ENCODE assay signal across 8 cellular contexts in genomic region chr10:91201213-91201996, GRCh38. TPM values are rescaled to one million over a fixed set of nuclear protein-coding genes. Genes with fewer than 3 reads are reported as not detected.
DNase-seq lines count a peak whose midpoint lies in the region; ATAC-seq and TF ChIP-seq lines count a peak whose summit lies in the region.

No MANE protein-coding gene starts in this region.

- H3K36me3 Mint-ChIP-seq in CD4-positive, alpha-beta memory T cell = peaks cover 0 to 3% of the 10 kb centered on the region in 2 donors
- no peaks in the 10 kb centered on the region for H3K36me3 Mint-ChIP-seq in osteocyte (ENCODE audit: unreplicated experiment)

- H3K4me1 ChIP-seq in CD4-positive, alpha-beta memory T cell (ENCODE audit: insufficient read depth, low read length) = peaks cover 84% of the 10 kb centered on the region
- H3K4me1 ChIP-seq in KMS-11 (ENCODE audit: low read depth, poor library complexity, severe bottlenecking) (peaks cover 99% of the 10 kb centered on the region), PC-9 (replicated peaks; ENCODE audit: insufficient read depth) (no peaks in the 10 kb centered on the region)

- ATAC-seq in GM19452 (IDR thresholded peaks at IDR 0.05; ENCODE audit: unreplicated experiment) (peak; percentile 42), HG02973 (IDR thresholded peaks at IDR 0.05; ENCODE audit: unreplicated experiment) (no peak)

- H3K27me3 Mint-ChIP-seq in CD4-positive, alpha-beta memory T cell = no peaks in the 10 kb centered on the region
- no peaks in the 10 kb centered on the region for H3K27me3 Mint-ChIP-seq in osteocyte (ENCODE audit: unreplicated experiment)

- H3K4me3 ChIP-seq in CD4-positive, alpha-beta memory T cell (ENCODE audit: low read length in 2 of 2) = peak overlapping the region in 1 of 2 donors; percentile 1
- H3K4me3 ChIP-seq in KMS-11 (IDR thresholded peaks at IDR 0.05; ENCODE audit: insufficient read depth, low read depth, low read length) (no peak overlapping the region), coronary artery (no peak overlapping the region), PC-9 (no peak overlapping the region)

- TF ChIP-seq CTCF in KMS-11 (conservative IDR thresholded peaks at IDR 0.05; ENCODE audit: low read depth, low read length) = no peak
- no peak for TF ChIP-seq CTCF in coronary artery (IDR thresholded peaks at IDR 0.05)
- TF ChIP-seq CTCF in PC-9 (conservative IDR thresholded peaks at IDR 0.05) = no peak
- TF ChIP-seq CTCF in osteocyte (IDR thresholded peaks at IDR 0.05) = no peak

- intact Hi-C loops in CD4-positive, alpha-beta memory T cell (cut with micrococcal nuclease) = loop anchor here (1.0 to 2.0 kb wide), 2 partner anchors 19 to 38 kb away; partner anchors contain the start of gene PCGF5
- intact Hi-C loops in PC-9 (cut with micrococcal nuclease; ENCODE audit: unreplicated experiment) = no loop called here

- H3K27ac ChIP-seq in CD4-positive, alpha-beta memory T cell (ENCODE audit: low read depth, low read length) = peak overlapping the region; percentile 41
- H3K27ac ChIP-seq in KMS-11 (peak overlapping the region; percentile 31; the same call in 1 of the 2 replicates), coronary artery (peak overlapping the region; percentile 19 to 44), PC-9 (no peak overlapping the region)

- H2AFZ ChIP-seq in KMS-11 (ENCODE audit: low read depth) (no peak overlapping the region), PC-9 (no peak overlapping the region)

- POLR2A ChIA-PET in CD4-positive, alpha-beta memory T cell (lab: Charles Lee; ENCODE audit: partially characterized antibody) = interaction anchor here (0.6 to 4.8 kb wide), 9 partner anchors 11 to 330 kb away, joined by 3 to 54 read pairs (median 5); partner anchors contain the start of genes PCGF5 and RPP30
- POLR2A ChIA-PET in PC-9 (lab: Charles Lee; ENCODE audit: unreplicated experiment) = no interaction called here

- no peaks in the 10 kb centered on the region for H3K9me2 ChIP-seq in PC-9 (ENCODE audit: insufficient read depth)

- H3K9ac ChIP-seq in KMS-11 = no peak overlapping the region

- H3F3A ChIP-seq in PC-9 (ENCODE audit: insufficient read depth, low read depth) = no peaks in the 10 kb centered on the region

- no TSS peak for BruUV-seq in PC-9 (replicated peaks; lab: Mats Ljungman, UMichigan)

- no peaks in the 10 kb centered on the region for H3K36me3 ChIP-seq in CD4-positive, alpha-beta memory T cell (ENCODE audit: insufficient read depth, low read length)
- H3K36me3 ChIP-seq in KMS-11 (ENCODE audit: insufficient read depth) (no peaks in the 10 kb centered on the region), PC-9 (ENCODE audit: low read depth) (no peaks in the 10 kb centered on the region)

- no peaks in the 10 kb centered on the region for H3K27me3 ChIP-seq in CD4-positive, alpha-beta memory T cell (ENCODE audit: insufficient read depth, low read length)
- H3K27me3 ChIP-seq in KMS-11 (ENCODE audit: insufficient read depth, low read depth) = no peaks in the 10 kb centered on the region
- no peaks in the 10 kb centered on the region for H3K27me3 ChIP-seq in PC-9 (ENCODE audit: insufficient read depth, low read depth)

- H3K9me3 ChIP-seq in CD4-positive, alpha-beta memory T cell (ENCODE audit: control insufficient read depth in 1 of 2, low read length in 2 of 2) = no peaks in the 10 kb centered on the region
- no peaks in the 10 kb centered on the region for H3K9me3 ChIP-seq in PC-9 (ENCODE audit: insufficient read depth, low read depth)

- peaks cover 66% of the 10 kb centered on the region; the same call in 1 of the 2 replicates for H3K79me2 ChIP-seq in KMS-11 (ENCODE audit: insufficient read depth, low read depth)
- H3K79me2 ChIP-seq in PC-9 (ENCODE audit: low read depth) = no peaks in the 10 kb centered on the region

- H3K4me3 Mint-ChIP-seq in CD4-positive, alpha-beta memory T cell = peak overlapping the region; percentile 44 to 79 (median 72)
- H3K4me3 Mint-ChIP-seq in osteocyte (ENCODE audit: unreplicated experiment) = no peak overlapping the region

- no peaks in the 10 kb centered on the region for H3K9me3 Mint-ChIP-seq in CD4-positive, alpha-beta memory T cell
- H3K9me3 Mint-ChIP-seq in osteocyte (ENCODE audit: unreplicated experiment) = no peaks in the 10 kb centered on the region

- H3K27ac Mint-ChIP-seq in CD4-positive, alpha-beta memory T cell = peak overlapping the region; percentile 84 to 94 (median 89)
- no peak overlapping the region for H3K27ac Mint-ChIP-seq in osteocyte (ENCODE audit: unreplicated experiment)

- DNase-seq in CD4-positive, alpha-beta memory T cell = peak; percentile 54 to 68 (median 63)
- DNase-seq in coronary artery (ENCODE audit: low spot score) = no peak
- no peak for DNase-seq in PC-9
- DNase-seq in osteocyte (ENCODE audit: extremely low spot score, unreplicated experiment) = no peak
- DNase-seq in NCI-H1436 treated with DMSO at 0.1 percent for 48 hours (lab: John Stamatoyannopoulos, UW) = no peak

- H4K20me1 ChIP-seq in KMS-11 (ENCODE audit: insufficient read depth) = no peaks in the 10 kb centered on the region; the same call in 1 of the 2 replicates
- no peaks in the 10 kb centered on the region for H4K20me1 ChIP-seq in PC-9 (ENCODE audit: insufficient read depth)

- H3K4me1 Mint-ChIP-seq in CD4-positive, alpha-beta memory T cell = peaks cover 74 to 91% (median 82%) of the 10 kb centered on the region in 4 donors
- peaks cover 26% of the 10 kb centered on the region for H3K4me1 Mint-ChIP-seq in osteocyte (ENCODE audit: unreplicated experiment)

- H3K4me2 ChIP-seq in KMS-11 = peak overlapping the region; percentile 68
- H3K4me2 ChIP-seq in PC-9 = no peak overlapping the region

- CTCF ChIA-PET in CD4-positive, alpha-beta memory T cell (lab: Charles Lee; ENCODE audit: partially characterized antibody) = interaction anchor here (1.0 to 1.4 kb wide), 5 partner anchors 10 to 195 kb away, joined by 3 to 6 read pairs (median 3); no protein-coding TSS in a partner anchor
- CTCF ChIA-PET in PC-9 (lab: Charles Lee) = no interaction called here

RNA-seq across cellular contexts. Expression of gene PCGF5, which starts 19.1 kb away (rescaled TPM):
- 10 to 100 TPM; 51.0 to 52.9 TPM for total RNA-seq in CD4-positive, alpha-beta memory T cell
- polyA plus RNA-seq in CD4-positive, alpha-beta memory T cell = 10 to 100 TPM; 81.5 to 84.2 TPM
- 20.4 and 27.7 TPM in 2 replicates for total RNA-seq in PC-9 (2021)
- total RNA-seq in osteocyte = 27.8 and 31.2 TPM in 2 replicates

Comparison
In these comparisons a context has a peak if more than half of its experiments do, and no peak if none do; other contexts are left out.
1. DNase-seq: peak in CD4-positive, alpha-beta memory T cell (5 of 5); none in coronary artery (single experiment), PC-9 (0 of 2), osteocyte (single experiment) and NCI-H1436 treated with DMSO at 0.1 percent for 48 hours (single experiment).